1 cellular context compared by ENCODE assay signal in the genomic region with DNA sequence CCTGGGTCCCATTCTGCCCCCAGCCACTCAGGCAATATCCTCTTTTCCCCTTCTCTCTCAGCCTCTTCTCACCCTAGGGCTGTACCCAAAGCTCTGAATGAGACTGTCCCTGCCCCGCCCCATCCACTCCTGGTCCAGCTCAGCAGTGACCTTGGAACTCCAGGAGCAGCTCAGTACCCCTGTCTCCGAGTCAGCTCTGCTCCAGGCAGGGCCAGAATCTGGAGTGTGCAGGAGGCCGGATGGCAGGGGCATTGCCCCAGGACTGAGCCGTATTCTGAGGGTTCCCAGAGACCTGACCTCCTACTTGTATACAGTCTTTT.
TF ChIP-seq lines count a peak whose summit lies in the region.

No MANE protein-coding gene starts in this region.

TF ChIP-seq in IMR-90, 13 proteins besides CTCF, POLR2A, EP300 and RAD21:
- no peak for TF ChIP-seq FOS (IDR thresholded peaks at IDR 0.05; ENCODE audit: low read depth, low read length)
- TF ChIP-seq, protein P1, sequence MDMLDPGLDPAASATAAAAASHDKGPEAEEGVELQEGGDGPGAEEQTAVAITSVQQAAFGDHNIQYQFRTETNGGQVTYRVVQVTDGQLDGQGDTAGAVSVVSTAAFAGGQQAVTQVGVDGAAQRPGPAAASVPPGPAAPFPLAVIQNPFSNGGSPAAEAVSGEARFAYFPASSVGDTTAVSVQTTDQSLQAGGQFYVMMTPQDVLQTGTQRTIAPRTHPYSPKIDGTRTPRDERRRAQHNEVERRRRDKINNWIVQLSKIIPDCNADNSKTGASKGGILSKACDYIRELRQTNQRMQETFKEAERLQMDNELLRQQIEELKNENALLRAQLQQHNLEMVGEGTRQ (IDR thresholded peaks at IDR 0.05; ENCODE audit: low read depth, low read length), result no peak
- TF ChIP-seq CEBPB (IDR thresholded peaks at IDR 0.05; ENCODE audit: low read depth, low read length), result no peak
- TF ChIP-seq BHLHE40 (IDR thresholded peaks at IDR 0.05; ENCODE audit: low read depth, low read length), result no peak
- no peak for TF ChIP-seq CHD1 (IDR thresholded peaks at IDR 0.05; ENCODE audit: low read depth, low read length)
- TF ChIP-seq RCOR1 (IDR thresholded peaks at IDR 0.05; ENCODE audit: insufficient replicate concordance, low read length), result no peak
- TF ChIP-seq NFE2L2 (IDR thresholded peaks at IDR 0.05; ENCODE audit: low read depth, low read length), result no peak
- TF ChIP-seq SMC3 (IDR thresholded peaks at IDR 0.05; ENCODE audit: low read depth, low read length), result no peak
- no peak for TF ChIP-seq MAFK (IDR thresholded peaks at IDR 0.05; ENCODE audit: low read depth, low read length)
- no peak for TF ChIP-seq RFX5 (IDR thresholded peaks at IDR 0.05; ENCODE audit: low read depth, low read length)
- TF ChIP-seq, protein P2, sequence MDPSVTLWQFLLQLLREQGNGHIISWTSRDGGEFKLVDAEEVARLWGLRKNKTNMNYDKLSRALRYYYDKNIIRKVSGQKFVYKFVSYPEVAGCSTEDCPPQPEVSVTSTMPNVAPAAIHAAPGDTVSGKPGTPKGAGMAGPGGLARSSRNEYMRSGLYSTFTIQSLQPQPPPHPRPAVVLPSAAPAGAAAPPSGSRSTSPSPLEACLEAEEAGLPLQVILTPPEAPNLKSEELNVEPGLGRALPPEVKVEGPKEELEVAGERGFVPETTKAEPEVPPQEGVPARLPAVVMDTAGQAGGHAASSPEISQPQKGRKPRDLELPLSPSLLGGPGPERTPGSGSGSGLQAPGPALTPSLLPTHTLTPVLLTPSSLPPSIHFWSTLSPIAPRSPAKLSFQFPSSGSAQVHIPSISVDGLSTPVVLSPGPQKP (IDR thresholded peaks at IDR 0.05; ENCODE audit: borderline replicate concordance, low read depth, low read length), result no peak
- TF ChIP-seq MXI1 (IDR thresholded peaks at IDR 0.05; ENCODE audit: borderline replicate concordance, low read depth, low read length), result no peak
- TF ChIP-seq MAZ (IDR thresholded peaks at IDR 0.05; ENCODE audit: borderline replicate concordance, low read depth, low read length), result no peak
